16 cellular contexts compared by ENCODE assay signal in the genomic region with DNA sequence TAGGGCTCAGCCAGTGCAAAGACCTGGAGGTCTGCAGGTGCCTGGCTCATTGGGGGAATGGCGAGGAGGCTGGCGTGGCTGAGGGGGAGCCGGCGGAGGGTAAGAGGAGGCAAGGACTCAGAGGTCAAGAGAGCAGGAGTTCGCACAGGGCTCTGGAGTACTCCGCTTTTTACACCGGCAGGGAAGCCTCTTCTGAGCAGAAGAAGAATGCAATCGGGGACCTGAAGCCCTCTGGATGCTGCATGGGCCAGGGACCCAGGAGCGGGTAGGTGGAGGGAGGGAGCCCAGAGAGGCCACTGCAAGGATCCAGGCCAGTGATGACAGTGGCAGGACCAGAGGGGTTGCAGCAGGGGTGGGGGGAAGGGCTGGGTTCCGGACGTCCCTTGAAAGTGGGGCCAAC.
"Had no signal": no experiment of that assay in that cellular context is flagged by ENCODE, and none has a peak within 500 bp of the region (broad histone marks: within the 10 kb centered on the region; RNA-seq: fewer than 3 reads in every experiment).

No MANE protein-coding gene starts in this region.

- H3K4me3 ChIP-seq: colonic mucosa, hepatocyte, mucosa of descending colon, stomach, thoracic aorta, transverse colon, uterus had no signal

- H3K4me1 ChIP-seq: colonic mucosa, transverse colon, uterus had no signal

- H3K9me3 Mint-ChIP-seq: naive thymus-derived CD8-positive, alpha-beta T cell had no signal

- H3K27ac ChIP-seq: colonic mucosa, hepatocyte, neutrophil, stomach, thoracic aorta, transverse colon, uterus had no signal

- H3K27me3 ChIP-seq: colonic mucosa, stomach, transverse colon, uterus had no signal

- H3K36me3 ChIP-seq: colonic mucosa, neutrophil, stomach, thoracic aorta, transverse colon, uterus had no signal

- ATAC-seq: left colon; mucosa of descending colon; naive thymus-derived CD8-positive, alpha-beta T cell; right cardiac atrium had no signal

- H3K36me3 Mint-ChIP-seq: naive thymus-derived CD8-positive, alpha-beta T cell had no signal

- H3K4me1 Mint-ChIP-seq: naive thymus-derived CD8-positive, alpha-beta T cell had no signal

- DNase-seq: colonic mucosa; effector CD8-positive, alpha-beta T cell; foreskin melanocyte; left colon; mammary epithelial cell; mucosa of descending colon; naive thymus-derived CD8-positive, alpha-beta T cell; right cardiac atrium; stimulated activated CD4-positive, alpha-beta T cell treated with anti-CD3 and anti-CD28 coated beads, Interleukin-12 subunit alpha, Interleukin-12 subunit beta, amount 100 ng/mL, for 4 hours; stimulated activated naive CD4-positive, alpha-beta T cell; transverse colon; uterus had no signal

- H3K27ac Mint-ChIP-seq: naive thymus-derived CD8-positive, alpha-beta T cell had no signal

- H3K4me3 Mint-ChIP-seq: naive thymus-derived CD8-positive, alpha-beta T cell had no signal

- H3K9me3 ChIP-seq: colonic mucosa, mucosa of descending colon, neutrophil, stomach, thoracic aorta, transverse colon, uterus had no signal
